19 cellular contexts compared by ENCODE assay signal in genomic region chr2:112089375-112089774, GRCh38. TPM values are rescaled to one million over a fixed set of nuclear protein-coding genes. Genes with fewer than 3 reads are reported as not detected.
DNase-seq lines count a peak whose midpoint lies in the region; ATAC-seq and TF ChIP-seq lines count a peak whose summit lies in the region.
"Had no signal": no experiment of that assay in that cellular context is flagged by ENCODE, and none has a peak within 500 bp of the region (broad histone marks: within the 10 kb centered on the region; RNA-seq: fewer than 3 reads in every experiment).

No MANE protein-coding gene starts in this region.

- TF ChIP-seq EP300 in stomach (IDR thresholded peaks at IDR 0.05) = no peak

- intact Hi-C loops in stomach (cut with DNase I; ENCODE audit: low total_unique reads) = no loop called here

- H3K9me3 Mint-ChIP-seq in activated naive CD8-positive, alpha-beta T cell treated with anti-CD3 and anti-CD28 coated beads, Interleukin-2, amount 50 U/mL, for 24 hours = no peaks in the 10 kb centered on the region
- no peaks in the 10 kb centered on the region for H3K9me3 Mint-ChIP-seq in activated naive CD8-positive, alpha-beta T cell treated with anti-CD3 and anti-CD28 coated beads for 36 hours
- H3K9me3 Mint-ChIP-seq in natural killer cell treated with Interleukin-12 subunit alpha and Interleukin-12 subunit beta and Interleukin-15 and Interleukin-18, amount 100 ng/mL, for 72 hours = no peaks in the 10 kb centered on the region
- H3K9me3 Mint-ChIP-seq: CD14-positive monocyte; CD4-positive, alpha-beta T cell; CD8-positive, alpha-beta memory T cell had no signal

- no peaks in the 10 kb centered on the region for H3K9me3 ChIP-seq in stomach
- H3K9me3 ChIP-seq in MG63 = no peaks in the 10 kb centered on the region
- H3K9me3 ChIP-seq: A549, BE2C had no signal

- H3K27me3 ChIP-seq in stomach (no peaks in the 10 kb centered on the region), MG63 (no peaks in the 10 kb centered on the region)
- H3K27me3 ChIP-seq: BE2C; BLaER1 treated with 17β-estradiol and CSF1 and Interleukin-3, amounts not matched to agents 10 nM and 100 nM had no signal

- no peak for TF ChIP-seq CTCF in stomach (IDR thresholded peaks at IDR 0.05)

- no peaks in the 10 kb centered on the region for H3K27me3 Mint-ChIP-seq in activated naive CD8-positive, alpha-beta T cell treated with anti-CD3 and anti-CD28 coated beads, Interleukin-2, amount 50 U/mL, for 24 hours
- no peaks in the 10 kb centered on the region for H3K27me3 Mint-ChIP-seq in activated naive CD8-positive, alpha-beta T cell treated with anti-CD3 and anti-CD28 coated beads for 36 hours
- no peaks in the 10 kb centered on the region for H3K27me3 Mint-ChIP-seq in natural killer cell treated with Interleukin-12 subunit alpha and Interleukin-12 subunit beta and Interleukin-15 and Interleukin-18, amount 100 ng/mL, for 72 hours
- H3K27me3 Mint-ChIP-seq: CD4-positive, alpha-beta T cell had no signal

- H3K27ac ChIP-seq in stomach = peak overlapping the region in 3 of 5 donors; percentile 18 to 71 (median 66)
- H3K27ac ChIP-seq: A549; BLaER1 treated with 17β-estradiol and CSF1 and Interleukin-3, amounts not matched to agents 10 nM and 100 nM had no signal

- no peak for TF ChIP-seq POLR2A in stomach (IDR thresholded peaks at IDR 0.05)

- peaks cover 30% of the 10 kb centered on the region for H3K4me1 Mint-ChIP-seq in activated naive CD8-positive, alpha-beta T cell treated with anti-CD3 and anti-CD28 coated beads, Interleukin-2, amount 50 U/mL, for 24 hours
- H3K4me1 Mint-ChIP-seq in activated naive CD8-positive, alpha-beta T cell treated with anti-CD3 and anti-CD28 coated beads for 36 hours = peaks cover 13% of the 10 kb centered on the region
- H3K4me1 Mint-ChIP-seq in natural killer cell treated with Interleukin-12 subunit alpha and Interleukin-12 subunit beta and Interleukin-15 and Interleukin-18, amount 100 ng/mL, for 72 hours (ENCODE audit: low read depth in 2 of 2) = peaks cover 9 to 15% of the 10 kb centered on the region in 2 donors

- peak overlapping the region; percentile 2 for H3K27ac Mint-ChIP-seq in activated naive CD8-positive, alpha-beta T cell treated with anti-CD3 and anti-CD28 coated beads, Interleukin-2, amount 50 U/mL, for 24 hours
- no peak overlapping the region for H3K27ac Mint-ChIP-seq in activated naive CD8-positive, alpha-beta T cell treated with anti-CD3 and anti-CD28 coated beads for 36 hours
- H3K27ac Mint-ChIP-seq in natural killer cell treated with Interleukin-12 subunit alpha and Interleukin-12 subunit beta and Interleukin-15 and Interleukin-18, amount 100 ng/mL, for 72 hours = no peak overlapping the region
- H3K27ac Mint-ChIP-seq: CD14-positive monocyte; CD4-positive, alpha-beta T cell had no signal

- H3K36me3 ChIP-seq in stomach = peaks cover 38 to 99% (median 86%) of the 10 kb centered on the region in 4 donors
- peaks cover 25% of the 10 kb centered on the region for H3K36me3 ChIP-seq in MG63
- H3K36me3 ChIP-seq: BE2C had no signal

- no peak overlapping the region for H3K4me3 ChIP-seq in stomach
- no peak overlapping the region for H3K4me3 ChIP-seq in MG63
- H3K4me3 ChIP-seq: A549; BLaER1 treated with 17β-estradiol and CSF1 and Interleukin-3, amounts not matched to agents 10 nM and 100 nM had no signal

- 35 to 60% (median 51%) methylated on average over 5 of the region's 5 CpGs for WGBS in stomach, 5 donors

- no peak for ATAC-seq in activated naive CD8-positive, alpha-beta T cell treated with anti-CD3 and anti-CD28 coated beads, Interleukin-2, amount 50 U/mL, for 24 hours
- no peak for ATAC-seq in natural killer cell treated with Interleukin-12 subunit alpha and Interleukin-12 subunit beta and Interleukin-15 and Interleukin-18, amount 100 ng/mL, for 72 hours
- ATAC-seq: A549 had no signal

- H3K4me1 ChIP-seq in stomach = peaks cover 0 to 8% (median 3%) of the 10 kb centered on the region in 4 donors
- H3K4me1 ChIP-seq: A549, BE2C had no signal

- H3K36me3 Mint-ChIP-seq in activated naive CD8-positive, alpha-beta T cell treated with anti-CD3 and anti-CD28 coated beads, Interleukin-2, amount 50 U/mL, for 24 hours (ENCODE audit: low read depth) = peaks cover 51% of the 10 kb centered on the region
- H3K36me3 Mint-ChIP-seq in activated naive CD8-positive, alpha-beta T cell treated with anti-CD3 and anti-CD28 coated beads for 36 hours = peaks cover 42% of the 10 kb centered on the region
- H3K36me3 Mint-ChIP-seq in natural killer cell treated with Interleukin-12 subunit alpha and Interleukin-12 subunit beta and Interleukin-15 and Interleukin-18, amount 100 ng/mL, for 72 hours = peaks cover 34% of the 10 kb centered on the region

- no peak for DNase-seq in activated naive CD8-positive, alpha-beta T cell treated with anti-CD3 and anti-CD28 coated beads, Interleukin-2, amount 50 U/mL, for 24 hours
- DNase-seq in activated naive CD8-positive, alpha-beta T cell treated with anti-CD3 and anti-CD28 coated beads for 36 hours = no peak
- DNase-seq in dermis blood vessel endothelial cell = peak; percentile 34
- DNase-seq in stomach = no peak
- no peak for DNase-seq in natural killer cell treated with Interleukin-12 subunit alpha and Interleukin-12 subunit beta and Interleukin-15 and Interleukin-18, amount 100 ng/mL, for 72 hours (ENCODE audit: low spot score)
- no peak for DNase-seq in MG63
- DNase-seq: 8988T; ACHN; AML-193; BE2C; CD4-positive, alpha-beta T cell; CD8-positive, alpha-beta memory T cell; DMS153; DND-41; H7; HCEC 1CT had no signal

- H3K4me3 Mint-ChIP-seq in activated naive CD8-positive, alpha-beta T cell treated with anti-CD3 and anti-CD28 coated beads, Interleukin-2, amount 50 U/mL, for 24 hours = no peak overlapping the region
- H3K4me3 Mint-ChIP-seq in activated naive CD8-positive, alpha-beta T cell treated with anti-CD3 and anti-CD28 coated beads for 36 hours = no peak overlapping the region
- no peak overlapping the region for H3K4me3 Mint-ChIP-seq in natural killer cell treated with Interleukin-12 subunit alpha and Interleukin-12 subunit beta and Interleukin-15 and Interleukin-18, amount 100 ng/mL, for 72 hours
- H3K4me3 Mint-ChIP-seq: CD14-positive monocyte; CD4-positive, alpha-beta T cell; CD8-positive, alpha-beta memory T cell had no signal

RNA-seq across cellular contexts. Expression of gene TMEM87B, which starts 34.3 kb away (rescaled TPM):
- total RNA-seq in activated naive CD8-positive, alpha-beta T cell treated with anti-CD3 and anti-CD28 coated beads for 36 hours = 10 to 100 TPM; 13.3 to 16.9 TPM
- total RNA-seq in dermis blood vessel endothelial cell (35.1 and 51.1 TPM in 2 replicates), stomach (10 to 100 TPM in 4 of 5 donors, 1 to 10 TPM in 1; 8.8 to 62.2 (median 26.3) TPM)
- 10 to 100 TPM in 2 of 3 donors, 1 to 10 TPM in 1; 3.7 to 13.6 (median 12.9) TPM for polyA plus RNA-seq in stomach
- total RNA-seq in natural killer cell treated with Interleukin-12 subunit alpha and Interleukin-12 subunit beta and Interleukin-15 and Interleukin-18, amount 100 ng/mL, for 72 hours = 10 to 100 TPM in 1 of 2 donors, 1 to 10 TPM in 1; 8.0 to 13.2 TPM
- total RNA-seq in MG63 (2014; rRNA removed; shearing (Covaris generic); ENCODE audit: low replicate concordance) = 7.0 and 32.9 TPM in 2 replicates

RNA-seq across cellular contexts. Expression of gene FBLN7, which starts 48.8 kb away (rescaled TPM):
- 1 to 10 TPM; 8.8 to 9.4 TPM for total RNA-seq in activated naive CD8-positive, alpha-beta T cell treated with anti-CD3 and anti-CD28 coated beads for 36 hours
- total RNA-seq in dermis blood vessel endothelial cell (2.4 and 3.3 TPM in 2 replicates), stomach (1 to 10 TPM in 4 of 5 donors, not detected in 1; 2.0 to 5.1 (median 3.5) TPM)
- 1 to 10 TPM in 1 of 3 donors, under 1 TPM in 2; 0.40 to 1.2 (median 0.50) TPM for polyA plus RNA-seq in stomach
- under 1 TPM; 0.38 to 0.61 TPM for total RNA-seq in natural killer cell treated with Interleukin-12 subunit alpha and Interleukin-12 subunit beta and Interleukin-15 and Interleukin-18, amount 100 ng/mL, for 72 hours
- total RNA-seq in MG63 (2014; rRNA removed; shearing (Covaris generic); ENCODE audit: low replicate concordance) = not detected in 2 replicates
- polyA plus RNA-seq: CD14-positive monocyte had no signal
